1 cellular context compared by ENCODE assay signal in genomic region chr2:233428438-233428837, GRCh38.
TF ChIP-seq lines count a peak whose summit lies in the region.

No MANE protein-coding gene starts in this region.

TF ChIP-seq in IMR-90, 13 proteins besides CTCF, POLR2A, EP300 and RAD21 (continued from another document):
- no peak for TF ChIP-seq ELK1 (IDR thresholded peaks at IDR 0.05; ENCODE audit: borderline replicate concordance, low read depth, low read length)
- no peak for TF ChIP-seq NFE2L2 (IDR thresholded peaks at IDR 0.05; ENCODE audit: low read depth, low read length)
- no peak for TF ChIP-seq MAFK (IDR thresholded peaks at IDR 0.05; ENCODE audit: low read depth, low read length)
- TF ChIP-seq, protein P1, sequence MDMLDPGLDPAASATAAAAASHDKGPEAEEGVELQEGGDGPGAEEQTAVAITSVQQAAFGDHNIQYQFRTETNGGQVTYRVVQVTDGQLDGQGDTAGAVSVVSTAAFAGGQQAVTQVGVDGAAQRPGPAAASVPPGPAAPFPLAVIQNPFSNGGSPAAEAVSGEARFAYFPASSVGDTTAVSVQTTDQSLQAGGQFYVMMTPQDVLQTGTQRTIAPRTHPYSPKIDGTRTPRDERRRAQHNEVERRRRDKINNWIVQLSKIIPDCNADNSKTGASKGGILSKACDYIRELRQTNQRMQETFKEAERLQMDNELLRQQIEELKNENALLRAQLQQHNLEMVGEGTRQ (IDR thresholded peaks at IDR 0.05; ENCODE audit: low read depth, low read length) = no peak
- TF ChIP-seq MXI1 (IDR thresholded peaks at IDR 0.05; ENCODE audit: borderline replicate concordance, low read depth, low read length) = no peak
- no peak for TF ChIP-seq SMC3 (IDR thresholded peaks at IDR 0.05; ENCODE audit: low read depth, low read length)
- TF ChIP-seq BHLHE40 (IDR thresholded peaks at IDR 0.05; ENCODE audit: low read depth, low read length) = no peak
- TF ChIP-seq FOS (IDR thresholded peaks at IDR 0.05; ENCODE audit: low read depth, low read length) = no peak
